14 cellular contexts compared by ENCODE assay signal in the genomic region with DNA sequence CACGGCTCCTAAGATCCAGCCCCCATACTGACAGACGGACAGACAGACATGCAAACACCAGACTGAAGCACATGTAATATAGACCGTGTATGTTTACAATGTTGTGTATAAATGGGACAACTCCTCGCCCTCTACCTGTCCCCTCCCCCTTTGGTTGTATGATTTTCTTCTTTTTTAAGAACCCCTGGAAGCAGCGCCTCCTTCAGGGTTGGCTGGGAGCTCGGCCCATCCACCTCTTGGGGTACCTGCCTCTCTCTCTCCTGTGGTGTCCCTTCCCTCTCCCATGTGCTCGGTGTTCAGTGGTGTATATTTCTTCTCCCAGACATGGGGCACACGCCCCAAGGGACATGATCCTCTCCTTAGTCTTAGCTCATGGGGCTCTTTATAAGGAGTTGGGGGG. TPM values are rescaled to one million over a fixed set of nuclear protein-coding genes. Genes with fewer than 3 reads are reported as not detected.
DNase-seq lines count a peak whose midpoint lies in the region; ATAC-seq, FAIRE-seq and TF ChIP-seq lines count a peak whose summit lies in the region.
"Had no signal": no experiment of that assay in that cellular context is flagged by ENCODE, and none has a peak within 500 bp of the region (broad histone marks: within the 10 kb centered on the region; RNA-seq: fewer than 3 reads in every experiment).

No MANE protein-coding gene starts in this region.

- H3K9me1 ChIP-seq in K562 (ENCODE audit: control insufficient read depth, insufficient read depth, low read length), result no peaks in the 10 kb centered on the region

- CTCF ChIA-PET in K562 (lab: Yijun Ruan, JAX; ENCODE audit: low intra/inter-chr PET ratio), result interaction anchor here (4.3 kb wide), 1 partner anchor 41 kb away, joined by 62 read pairs; no protein-coding TSS in a partner anchor

- peak overlapping the region; percentile 84 for H3K27ac ChIP-seq in left ventricle myocardium inferior (replicated peaks)
- H3K27ac ChIP-seq in right atrium auricular region, result no peak overlapping the region
- H3K27ac ChIP-seq in K562 (ENCODE audit: extremely low read depth, low read depth, low read length), result no peak overlapping the region
- H3K27ac ChIP-seq in osteoblast (ENCODE audit: low read depth, low read length), result no peak overlapping the region
- H3K27ac ChIP-seq: HL-60 had no signal

- H2AFZ ChIP-seq in K562 (ENCODE audit: low read depth, low read length) (no peak overlapping the region), osteoblast (ENCODE audit: low read length) (no peak overlapping the region)

- H3K4me3 ChIP-seq in left ventricle myocardium inferior (no peak overlapping the region), right atrium auricular region (no peak overlapping the region), K562 (no peak overlapping the region), osteoblast (ENCODE audit: insufficient read depth, low read length) (no peak overlapping the region), mucosa of descending colon (no peak overlapping the region)
- H3K4me3 ChIP-seq: HAP-1 had no signal

- H3K9me3 ChIP-seq in left ventricle myocardium inferior (replicated peaks) (no peaks in the 10 kb centered on the region), right atrium auricular region (no peaks in the 10 kb centered on the region), K562 (replicated peaks; ENCODE audit: control insufficient read depth, insufficient read depth, low read depth, low read length) (no peaks in the 10 kb centered on the region), osteoblast (ENCODE audit: low read depth, low read length) (no peaks in the 10 kb centered on the region), mucosa of descending colon (no peaks in the 10 kb centered on the region)
- H3K9me3 ChIP-seq: HAP-1 had no signal

- ATAC-seq in K562 (no peak), mucosa of descending colon (no peak), HG02852 (IDR thresholded peaks at IDR 0.05; ENCODE audit: unreplicated experiment) (no peak)

- H3K36me3 ChIP-seq in left ventricle myocardium inferior (peaks cover 75% of the 10 kb centered on the region), right atrium auricular region (peaks cover 46% of the 10 kb centered on the region), K562 (ENCODE audit: control insufficient read depth, insufficient read depth, low read length) (peaks cover 53% of the 10 kb centered on the region; the same call in 2 of the 3 replicates), osteoblast (ENCODE audit: insufficient read depth, low read length) (peaks cover 51% of the 10 kb centered on the region), mucosa of descending colon (ENCODE audit: low read depth) (no peaks in the 10 kb centered on the region)

- POLR2A ChIA-PET in K562 (lab: Yijun Ruan, JAX), result interaction anchor here (0.6 to 17.6 kb wide), 7 partner anchors 17 to 696 kb away, joined by 3 to 328 read pairs (median 3); no protein-coding TSS in a partner anchor

- FAIRE-seq in K562 (lab: Jason Lieb, UNC) (no peak), GM12891 (lab: Jason Lieb, UNC) (no peak)
- FAIRE-seq: HTR-8/SVneo had no signal

- H3K4me2 ChIP-seq in K562 (ENCODE audit: insufficient read depth, low read length), result no peak overlapping the region
- no peak overlapping the region for H3K4me2 ChIP-seq in osteoblast (ENCODE audit: insufficient read depth, low read length)

- H3K27me3 ChIP-seq in left ventricle myocardium inferior (ENCODE audit: low read depth), result no peaks in the 10 kb centered on the region
- H3K27me3 ChIP-seq in right atrium auricular region, result no peaks in the 10 kb centered on the region
- H3K27me3 ChIP-seq in K562 (ENCODE audit: control insufficient read depth in 2 of 2, insufficient read depth in 2 of 2, low read length in 2 of 2), result no peaks in the 10 kb centered on the region
- H3K27me3 ChIP-seq in osteoblast (ENCODE audit: insufficient read depth, low read length), result no peaks in the 10 kb centered on the region

- in situ Hi-C loops in K562 (cut with MboI), result loop anchor here (5.0 kb wide), 2 partner anchors 44 to 279 kb away; no protein-coding TSS in a partner anchor

- H4K20me1 ChIP-seq in K562 (replicated peaks; ENCODE audit: control insufficient read depth, insufficient read depth, low read length), result peaks cover 10% of the 10 kb centered on the region
- peaks cover 4% of the 10 kb centered on the region for H4K20me1 ChIP-seq in osteoblast (ENCODE audit: insufficient read depth, low read length)

- DNase-seq in left ventricle myocardium inferior (no peak), right atrium auricular region (ENCODE audit: low spot score) (no peak), K562 (ENCODE audit: extremely low read depth in 1 of 4, low spot score in 3 of 4) (no peak), osteoblast (ENCODE audit: insufficient read length, low spot score, missing footprints) (peak; percentile 57), DMS114 treated with DMSO at 0.1 percent for 48 hours (lab: John Stamatoyannopoulos, UW; ENCODE audit: unreplicated experiment) (no peak), GM12891 (ENCODE audit: insufficient read length, low spot score) (no peak), mucosa of descending colon (no peak)
- DNase-seq: NCI-H1417 treated with DMSO at 0.1 percent for 48 hours, NCI-H748 treated with DMSO at 0.1 percent for 48 hours had no signal

- TF ChIP-seq RAD21 in K562 (CRISPR knock-in tag; conservative IDR thresholded peaks at IDR 0.05 in 1 of 2, IDR thresholded peaks at IDR 0.05 in 1 of 2), result no peak

- BruUV-seq in K562 (replicated peaks; lab: Mats Ljungman, UMichigan), result TSS peak; percentile 68

- intact Hi-C loops in left ventricle myocardium inferior (cut with micrococcal nuclease) (no loop called here), K562 (cut with micrococcal nuclease) (loop anchor here (10.0 kb wide), 1 partner anchor 436 kb away; a partner anchor contains a TSS), mucosa of descending colon (cut with DNase I, micrococcal nuclease) (no loop called here)

- H3K9ac ChIP-seq in K562 (ENCODE audit: insufficient read depth in 1 of 2, low read depth in 2 of 2, low read length in 2 of 2), result no peak overlapping the region

- TF ChIP-seq POLR2A in K562 (conservative IDR thresholded peaks at IDR 0.05) (no peak), GM12891 (IDR thresholded peaks at IDR 0.05; ENCODE audit: low read depth, low read length) (no peak)

- H3K79me2 ChIP-seq in K562 (ENCODE audit: control insufficient read depth, insufficient read depth, low read length) (no peaks in the 10 kb centered on the region), osteoblast (ENCODE audit: insufficient read depth, low read length) (no peaks in the 10 kb centered on the region)

- no peak for TF ChIP-seq EP300 in K562 (IDR thresholded peaks at IDR 0.05; ENCODE audit: low read length)

- TF ChIP-seq CTCF in left ventricle myocardium inferior (IDR thresholded peaks at IDR 0.05; ENCODE audit: borderline replicate concordance) (no peak), right atrium auricular region (IDR thresholded peaks at IDR 0.05) (no peak), K562 (IDR thresholded peaks at IDR 0.05 in 2 of 3, conservative IDR thresholded peaks at IDR 0.05 in 1 of 3; ENCODE audit: insufficient read depth in 2 of 3, low read depth in 1 of 3, low read length in 3 of 3) (peak; percentile 28 to 37 (median 30); a peak in 3 of 6 replicates), osteoblast (IDR thresholded peaks at IDR 0.05; ENCODE audit: extremely low read depth, low read depth, low read length) (no peak), mucosa of descending colon (IDR thresholded peaks at IDR 0.05) (no peak)

- 81% methylated on average over 6 of the region's 8 CpGs for WGBS in K562 (ENCODE audit: insufficient coverage, low coverage, missing lambda C conversion rate)

- H3K4me1 ChIP-seq in left ventricle myocardium inferior (peaks cover 12% of the 10 kb centered on the region), right atrium auricular region (peaks cover 0 to under 1% of the 10 kb centered on the region in 2 donors), K562 (replicated peaks in 1 of 2; ENCODE audit: control insufficient read depth in 2 of 2, insufficient read depth in 2 of 2, low read length in 2 of 2) (peaks cover 0 to 20% of the 10 kb centered on the region in 2 experiments; a peak in 2 of 5 replicates), osteoblast (ENCODE audit: insufficient read depth, low read length) (peaks cover under 1% of the 10 kb centered on the region), mucosa of descending colon (ENCODE audit: low read depth) (no peaks in the 10 kb centered on the region)
- H3K4me1 ChIP-seq: HAP-1 had no signal

RNA-seq across cellular contexts. Expression of a gene that starts 23.2 kb away (rescaled TPM):
- total RNA-seq in left ventricle myocardium inferior (11.5 TPM), right atrium auricular region (10 to 100 TPM in 1 of 2 donors, 1 to 10 TPM in 1; 8.3 to 13.1 TPM), K562 (2014; rRNA removed) (2.0 and 4.7 TPM in 2 replicates), K562 (2014; rRNA removed; fragmentation: Illumina TruSeq; extraction: Trizol) (0.45 and 1.3 TPM in 2 replicates), K562 (2015; rRNA removed; fragmentation: Illumina TruSeq; extraction: Trizol) (1.8 and 2.1 TPM in 2 replicates), K562 (2021) (3.1 and 3.7 TPM in 2 replicates), osteoblast (6.9 and 7.7 TPM in 2 replicates), mucosa of descending colon (10 to 100 TPM; 19.3 to 46.0 (median 36.6) TPM)
- total RNA-seq in K562 (2011; cell fraction: chromatin; rRNA removed; ENCODE audit: low replicate concordance), result 2.3 and 4.2 TPM in 2 replicates
- 4.0 and 4.1 TPM in 2 replicates for total RNA-seq in K562 (2011; cell fraction: nucleolus; rRNA removed)
- total RNA-seq in K562 (2011; cell fraction: nucleoplasm; rRNA removed), result 3.8 and 5.0 TPM in 2 replicates
- polyA plus RNA-seq in K562 (2011; rRNA removed) (3.0 and 4.1 TPM in 2 replicates), K562 (2014; fragmentation: Illumina TruSeq; extraction: Trizol) (3.3 and 3.4 TPM in 2 replicates), K562 (2014; fragmentation: Nextera tagmentation; extraction: Ambion mirVana) (1 to 10 TPM in 1 of 2 experiments, under 1 TPM in 1; 0.23 to 1.9 TPM), K562 (2014; rRNA removed) (3.7 and 5.0 TPM in 2 replicates)
- 7.2 and 14.8 TPM in 2 replicates for polyA plus RNA-seq in K562 (2011; cell fraction: cytosol; rRNA removed)
- polyA plus RNA-seq in K562 (2011; cell fraction: nucleus; rRNA removed), result 2.6 and 2.7 TPM in 2 replicates
- 5.6 and 6.7 TPM in 2 replicates for polyA plus RNA-seq in K562 (2012)
- 2.1 and 2.7 TPM in 2 replicates for polyA minus RNA-seq in K562 (2011; rRNA and poly(A)+ RNA removed)
- polyA minus RNA-seq in K562 (2011; cell fraction: cytosol; rRNA and poly(A)+ RNA removed), result 2.1 and 4.9 TPM in 2 replicates
- polyA minus RNA-seq in K562 (2011; cell fraction: nucleus; rRNA and poly(A)+ RNA removed), result 0.54 and 0.78 TPM in 2 replicates
- polyA plus RNA-seq in GM12891 (2012; ENCODE audit: low read depth, missing spikeins), result 9.4 TPM

RNA-seq across cellular contexts. Expression of a gene that starts 23.4 kb away (rescaled TPM):
- total RNA-seq in left ventricle myocardium inferior (1.1 TPM), right atrium auricular region (1 to 10 TPM in 1 of 2 donors, under 1 TPM in 1; 0.19 to 5.2 TPM), K562 (2014; rRNA removed) (not detected in 2 replicates), K562 (2014; rRNA removed; fragmentation: Illumina TruSeq; extraction: Trizol) (not detected in 2 replicates), K562 (2015; rRNA removed; fragmentation: Illumina TruSeq; extraction: Trizol) (not detected in 2 replicates), K562 (2021) (0.49 TPM in 1 of 2 replicates, not detected in the other), osteoblast (3.2 and 4.3 TPM in 2 replicates), mucosa of descending colon (1 to 10 TPM; 1.7 to 4.1 (median 2.3) TPM)
- 0.28 TPM in 1 of 2 replicates, not detected in the other for total RNA-seq in K562 (2011; cell fraction: chromatin; rRNA removed; ENCODE audit: low replicate concordance)
- not detected in 2 replicates for total RNA-seq in K562 (2011; cell fraction: nucleolus; rRNA removed)
- not detected in 2 replicates for total RNA-seq in K562 (2011; cell fraction: nucleoplasm; rRNA removed)
- polyA plus RNA-seq in K562 (2011; rRNA removed) (0.37 TPM in 1 of 2 replicates, not detected in the other), K562 (2014; fragmentation: Illumina TruSeq; extraction: Trizol) (not detected in 2 replicates), K562 (2014; fragmentation: Nextera tagmentation; extraction: Ambion mirVana) (not detected), K562 (2014; rRNA removed) (0.41 TPM in 1 of 2 replicates, not detected in the other)
- polyA plus RNA-seq in K562 (2011; cell fraction: cytosol; rRNA removed), result 0.07 and 0.72 TPM in 2 replicates
- polyA plus RNA-seq in K562 (2011; cell fraction: nucleus; rRNA removed), result 2.1 and 3.0 TPM in 2 replicates
- polyA plus RNA-seq in K562 (2012), result not detected in 2 replicates
- not detected in 2 replicates for polyA minus RNA-seq in K562 (2011; rRNA and poly(A)+ RNA removed)
- polyA minus RNA-seq in K562 (2011; cell fraction: cytosol; rRNA and poly(A)+ RNA removed), result not detected in 2 replicates
- polyA minus RNA-seq in K562 (2011; cell fraction: nucleus; rRNA and poly(A)+ RNA removed), result not detected in 2 replicates
- polyA plus RNA-seq in GM12891 (2012; ENCODE audit: low read depth, missing spikeins), result 41.9 TPM
- total RNA-seq: A172 had no signal

Comparison
In these comparisons a context has a peak if more than half of its experiments do, and no peak if none do; other contexts are left out.
1. CTCF ChIP-seq: peak in K562 (3 of 3); none in left ventricle myocardium inferior (single experiment), right atrium auricular region (0 of 2), osteoblast (single experiment) and mucosa of descending colon (single experiment).